8 cellular contexts compared by ENCODE assay signal in the genomic region with DNA sequence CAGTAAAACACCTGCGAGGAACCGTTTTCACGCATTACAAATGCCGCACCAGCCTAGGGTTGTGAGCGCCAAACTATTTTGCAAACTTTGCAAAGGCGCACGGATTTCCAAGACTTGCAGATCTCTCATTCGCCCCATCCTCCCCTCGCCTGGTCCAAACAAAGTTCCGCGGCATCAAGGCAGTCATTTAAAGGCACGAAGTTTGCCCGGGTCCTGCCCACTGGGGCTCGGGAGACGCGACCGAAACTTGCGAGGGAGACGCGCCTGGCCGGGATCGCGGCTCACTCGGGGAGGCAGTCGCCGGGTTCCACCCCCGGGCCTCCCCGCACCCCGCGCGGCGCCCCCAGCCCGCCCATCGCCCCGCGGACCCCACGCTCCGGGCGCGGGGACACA. TPM values are rescaled to one million over a fixed set of nuclear protein-coding genes. Genes with fewer than 3 reads are reported as not detected.
DNase-seq lines count a peak whose midpoint lies in the region; ATAC-seq and TF ChIP-seq lines count a peak whose summit lies in the region.

No MANE protein-coding gene starts in this region.

- TF ChIP-seq CTCF in CD8-positive, alpha-beta T cell (IDR thresholded peaks at IDR 0.05), result no peak
- TF ChIP-seq CTCF in foreskin keratinocyte (conservative IDR thresholded peaks at IDR 0.05) (no peak), neutrophil (IDR thresholded peaks at IDR 0.05) (no peak)

- H3K36me3 Mint-ChIP-seq in CD8-positive, alpha-beta T cell, result peaks cover 5% of the 10 kb centered on the region

- ATAC-seq in CD8-positive, alpha-beta T cell, result peak; percentile 32
- ATAC-seq in GM21529 (IDR thresholded peaks at IDR 0.05; ENCODE audit: unreplicated experiment), result peak; percentile 8
- ATAC-seq in foreskin keratinocyte, result peak; percentile 18
- ATAC-seq in GM18870 (IDR thresholded peaks at IDR 0.05; ENCODE audit: unreplicated experiment), result no peak

- H3K36me3 ChIP-seq in CD8-positive, alpha-beta T cell (ENCODE audit: insufficient read depth, low read length), result no peaks in the 10 kb centered on the region
- H3K36me3 ChIP-seq in MG63 (no peaks in the 10 kb centered on the region), neutrophil (no peaks in the 10 kb centered on the region)

- no peaks in the 10 kb centered on the region for H3K9me3 Mint-ChIP-seq in CD8-positive, alpha-beta T cell

- DNase-seq in CD8-positive, alpha-beta T cell, result peak in 4 of 7 experiments; percentile 16 to 58 (median 21)
- DNase-seq in MG63, result peak; percentile 28
- DNase-seq in activated naive CD4-positive, alpha-beta T cell (lab: John Stamatoyannopoulos, UW), result peak in 3 of 4 experiments; percentile 3 to 20 (median 7)
- DNase-seq in foreskin keratinocyte, result peak in 1 of 2 donors; percentile 27
- DNase-seq in HPDE6-E6E7 (ENCODE audit: extremely low spot score), result no peak

- peak overlapping the region; percentile 90 for H3K4me3 Mint-ChIP-seq in CD8-positive, alpha-beta T cell

- no peaks in the 10 kb centered on the region for H3K27me3 Mint-ChIP-seq in CD8-positive, alpha-beta T cell (ENCODE audit: low read depth)

- H3K27ac ChIP-seq in CD8-positive, alpha-beta T cell (ENCODE audit: low read depth, low read length), result no peak overlapping the region
- peak overlapping the region; percentile 56 for H3K27ac ChIP-seq in foreskin keratinocyte
- peak overlapping the region; percentile 71 for H3K27ac ChIP-seq in neutrophil

- intact Hi-C loops in CD8-positive, alpha-beta T cell (cut with DNase I, micrococcal nuclease), result loop anchor here (2.0 to 10.0 kb wide), 5 partner anchors 71 to 134 kb away; partner anchors contain the start of gene ECHDC3 (in 1 of the 2)

- peaks cover 63% of the 10 kb centered on the region for H3K4me1 Mint-ChIP-seq in CD8-positive, alpha-beta T cell (ENCODE audit: low read depth)

- peak overlapping the region; percentile 49 for H3K4me3 ChIP-seq in CD8-positive, alpha-beta T cell (ENCODE audit: low read depth, low read length)
- H3K4me3 ChIP-seq in MG63 (peak overlapping the region; percentile 72), neutrophil (ENCODE audit: low read depth in 1 of 2, low read length in 1 of 2) (peak overlapping the region; percentile 70 to 74)

- CTCF ChIA-PET in CD8-positive, alpha-beta T cell (lab: Charles Lee), result no interaction called here

- POLR2A ChIA-PET in CD8-positive, alpha-beta T cell (lab: Charles Lee), result interaction anchor here (0.9 kb wide), 1 partner anchor 74 kb away, joined by 3 read pairs; no protein-coding TSS in a partner anchor

- no peaks in the 10 kb centered on the region for H3K9me3 ChIP-seq in CD8-positive, alpha-beta T cell (ENCODE audit: low read length)
- H3K9me3 ChIP-seq in MG63 (no peaks in the 10 kb centered on the region), neutrophil (no peaks in the 10 kb centered on the region)

- no peaks in the 10 kb centered on the region for H3K27me3 ChIP-seq in CD8-positive, alpha-beta T cell (ENCODE audit: insufficient read depth, low read length)
- H3K27me3 ChIP-seq in MG63, result no peaks in the 10 kb centered on the region
- no peaks in the 10 kb centered on the region for H3K27me3 ChIP-seq in foreskin keratinocyte
- H3K27me3 ChIP-seq in neutrophil, result peaks cover 13% of the 10 kb centered on the region

- H3K4me1 ChIP-seq in CD8-positive, alpha-beta T cell (ENCODE audit: insufficient read depth, low read length), result peaks cover 15% of the 10 kb centered on the region
- peaks cover 6% of the 10 kb centered on the region for H3K4me1 ChIP-seq in foreskin keratinocyte
- peaks cover 14 to 16% of the 10 kb centered on the region in 2 experiments for H3K4me1 ChIP-seq in neutrophil (ENCODE audit: control insufficient read depth in 1 of 2, insufficient read depth in 1 of 2, low read depth in 1 of 2, low read length in 1 of 2)

- peak overlapping the region; percentile 84 for H3K27ac Mint-ChIP-seq in CD8-positive, alpha-beta T cell

RNA-seq across cellular contexts. Expression of gene USP6NL, which starts 0.6 kb away (rescaled TPM):
- 1 to 10 TPM; 5.7 to 6.3 TPM for total RNA-seq in CD8-positive, alpha-beta T cell
- 4.0 and 7.0 TPM in 2 replicates for total RNA-seq in MG63 (2014; rRNA removed; shearing (Covaris generic); ENCODE audit: low replicate concordance)
- total RNA-seq in foreskin keratinocyte, result 12.5 and 13.1 TPM in 2 replicates
- 5.0 and 5.1 TPM in 2 replicates for polyA plus RNA-seq in foreskin keratinocyte
